1 cellular context compared by ENCODE assay signal in the genomic region with DNA sequence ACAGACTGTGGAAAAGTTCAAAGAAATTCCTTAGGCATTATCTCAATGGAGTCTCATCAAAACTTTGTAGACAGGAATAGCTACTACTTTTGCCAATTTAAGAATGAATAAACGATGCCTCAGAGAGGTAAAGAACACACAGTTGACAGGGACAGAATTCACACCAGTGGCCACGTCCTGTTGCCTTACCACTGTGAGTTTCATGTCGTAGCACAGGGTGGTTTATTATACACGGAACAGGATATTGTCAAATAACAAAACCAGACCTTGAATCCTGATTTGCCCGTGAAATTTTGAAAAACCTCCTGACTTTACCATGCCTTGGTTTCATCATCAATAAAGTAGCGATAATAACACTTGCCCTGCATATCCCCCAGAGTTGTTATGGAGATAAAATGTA.
TF ChIP-seq lines count a peak whose summit lies in the region.

No MANE protein-coding gene starts in this region.

TF ChIP-seq in GM23338, 12 proteins besides CTCF, POLR2A, EP300 and RAD21:
- TF ChIP-seq REST (IDR thresholded peaks at IDR 0.05; ENCODE audit: unreplicated experiment) (no peak), EZH2phosphoT487 (IDR thresholded peaks at IDR 0.05; ENCODE audit: unreplicated experiment) (no peak), EZH2 (IDR thresholded peaks at IDR 0.05; ENCODE audit: low read depth, unreplicated experiment) (no peak), ZNF331 (CRISPR knock-in tag; IDR thresholded peaks at IDR 0.05; ENCODE audit: low read depth) (no peak), POLR2AphosphoS5 (IDR thresholded peaks at IDR 0.05; ENCODE audit: low read depth) (no peak), CREB1 (CRISPR knock-in tag; IDR thresholded peaks at IDR 0.05; ENCODE audit: low read depth) (no peak), JUNB (IDR thresholded peaks at IDR 0.05; ENCODE audit: unreplicated experiment) (no peak), STAT1 (IDR thresholded peaks at IDR 0.05; ENCODE audit: unreplicated experiment) (no peak), ETS1 (IDR thresholded peaks at IDR 0.05) (no peak), ZNF114 (CRISPR knock-in tag; IDR thresholded peaks at IDR 0.05) (no peak), NANOG (IDR thresholded peaks at IDR 0.05; ENCODE audit: borderline replicate concordance) (no peak)
- TF ChIP-seq, protein P1, sequence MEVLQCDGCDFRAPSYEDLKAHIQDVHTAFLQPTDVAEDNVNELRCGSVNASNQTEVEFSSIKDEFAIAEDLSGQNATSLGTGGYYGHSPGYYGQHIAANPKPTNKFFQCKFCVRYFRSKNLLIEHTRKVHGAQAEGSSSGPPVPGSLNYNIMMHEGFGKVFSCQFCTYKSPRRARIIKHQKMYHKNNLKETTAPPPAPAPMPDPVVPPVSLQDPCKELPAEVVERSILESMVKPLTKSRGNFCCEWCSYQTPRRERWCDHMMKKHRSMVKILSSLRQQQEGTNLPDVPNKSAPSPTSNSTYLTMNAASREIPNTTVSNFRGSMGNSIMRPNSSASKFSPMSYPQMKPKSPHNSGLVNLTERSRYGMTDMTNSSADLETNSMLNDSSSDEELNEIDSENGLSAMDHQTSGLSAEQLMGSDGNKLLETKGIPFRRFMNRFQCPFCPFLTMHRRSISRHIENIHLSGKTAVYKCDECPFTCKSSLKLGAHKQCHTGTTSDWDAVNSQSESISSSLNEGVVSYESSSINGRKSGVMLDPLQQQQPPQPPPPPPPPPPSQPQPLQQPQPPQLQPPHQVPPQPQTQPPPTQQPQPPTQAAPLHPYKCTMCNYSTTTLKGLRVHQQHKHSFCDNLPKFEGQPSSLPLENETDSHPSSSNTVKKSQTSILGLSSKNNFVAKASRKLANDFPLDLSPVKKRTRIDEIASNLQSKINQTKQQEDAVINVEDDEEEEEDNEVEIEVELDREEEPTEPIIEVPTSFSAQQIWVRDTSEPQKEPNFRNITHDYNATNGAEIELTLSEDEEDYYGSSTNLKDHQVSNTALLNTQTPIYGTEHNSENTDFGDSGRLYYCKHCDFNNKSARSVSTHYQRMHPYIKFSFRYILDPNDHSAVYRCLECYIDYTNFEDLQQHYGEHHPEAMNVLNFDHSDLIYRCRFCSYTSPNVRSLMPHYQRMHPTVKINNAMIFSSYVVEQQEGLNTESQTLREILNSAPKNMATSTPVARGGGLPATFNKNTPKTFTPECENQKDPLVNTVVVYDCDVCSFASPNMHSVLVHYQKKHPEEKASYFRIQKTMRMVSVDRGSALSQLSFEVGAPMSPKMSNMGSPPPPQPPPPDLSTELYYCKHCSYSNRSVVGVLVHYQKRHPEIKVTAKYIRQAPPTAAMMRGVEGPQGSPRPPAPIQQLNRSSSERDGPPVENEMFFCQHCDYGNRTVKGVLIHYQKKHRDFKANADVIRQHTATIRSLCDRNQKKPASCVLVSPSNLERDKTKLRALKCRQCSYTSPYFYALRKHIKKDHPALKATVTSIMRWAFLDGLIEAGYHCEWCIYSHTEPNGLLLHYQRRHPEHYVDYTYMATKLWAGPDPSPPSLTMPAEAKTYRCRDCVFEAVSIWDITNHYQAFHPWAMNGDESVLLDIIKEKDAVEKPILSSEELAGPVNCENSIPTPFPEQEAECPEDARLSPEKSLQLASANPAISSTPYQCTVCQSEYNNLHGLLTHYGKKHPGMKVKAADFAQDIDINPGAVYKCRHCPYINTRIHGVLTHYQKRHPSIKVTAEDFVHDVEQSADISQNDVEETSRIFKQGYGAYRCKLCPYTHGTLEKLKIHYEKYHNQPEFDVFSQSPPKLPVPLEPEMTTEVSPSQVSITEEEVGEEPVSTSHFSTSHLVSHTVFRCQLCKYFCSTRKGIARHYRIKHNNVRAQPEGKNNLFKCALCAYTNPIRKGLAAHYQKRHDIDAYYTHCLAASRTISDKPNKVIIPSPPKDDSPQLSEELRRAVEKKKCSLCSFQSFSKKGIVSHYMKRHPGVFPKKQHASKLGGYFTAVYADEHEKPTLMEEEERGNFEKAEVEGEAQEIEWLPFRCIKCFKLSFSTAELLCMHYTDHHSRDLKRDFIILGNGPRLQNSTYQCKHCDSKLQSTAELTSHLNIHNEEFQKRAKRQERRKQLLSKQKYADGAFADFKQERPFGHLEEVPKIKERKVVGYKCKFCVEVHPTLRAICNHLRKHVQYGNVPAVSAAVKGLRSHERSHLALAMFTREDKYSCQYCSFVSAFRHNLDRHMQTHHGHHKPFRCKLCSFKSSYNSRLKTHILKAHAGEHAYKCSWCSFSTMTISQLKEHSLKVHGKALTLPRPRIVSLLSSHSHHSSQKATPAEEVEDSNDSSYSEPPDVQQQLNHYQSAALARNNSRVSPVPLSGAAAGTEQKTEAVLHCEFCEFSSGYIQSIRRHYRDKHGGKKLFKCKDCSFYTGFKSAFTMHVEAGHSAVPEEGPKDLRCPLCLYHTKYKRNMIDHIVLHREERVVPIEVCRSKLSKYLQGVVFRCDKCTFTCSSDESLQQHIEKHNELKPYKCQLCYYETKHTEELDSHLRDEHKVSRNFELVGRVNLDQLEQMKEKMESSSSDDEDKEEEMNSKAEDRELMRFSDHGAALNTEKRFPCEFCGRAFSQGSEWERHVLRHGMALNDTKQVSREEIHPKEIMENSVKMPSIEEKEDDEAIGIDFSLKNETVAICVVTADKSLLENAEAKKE (CRISPR knock-in tag; IDR thresholded peaks at IDR 0.05) = no peak
